Comparison of ENCODE assay signal across 28 cellular contexts in genomic region chr15:33047077-33047476, GRCh38.
"Had no signal": no experiment of that assay in that cellular context is flagged by ENCODE, and none has a peak within 500 bp of the region (broad histone marks: within the 10 kb centered on the region; RNA-seq: fewer than 3 reads in every experiment).

No MANE protein-coding gene starts in this region.

- ATAC-seq: activated CD4-positive, alpha-beta T cell treated with anti-CD3 and anti-CD28 coated beads for 36 hours; activated T-cell treated with anti-CD3 and anti-CD28 coated beads, Interleukin-2, amount 50 U/mL, for 72 hours; esophagus mucosa had no signal

- H3K4me1 ChIP-seq: ascending aorta had no signal

- H3K27ac Mint-ChIP-seq: activated CD4-positive, alpha-beta memory T cell treated with anti-CD3 and anti-CD28 coated beads, Interleukin-2, amount 10 ng/mL, durations not matched to agents 7 days and 5 days; activated CD4-positive, alpha-beta T cell treated with anti-CD3 and anti-CD28 coated beads for 36 hours; activated CD4-positive, alpha-beta T cell treated with anti-CD3 and anti-CD28 coated beads, Interleukin-2, amount 10 ng/mL, durations not matched to agents 7 days and 5 days; activated naive CD8-positive, alpha-beta T cell treated with anti-CD3 and anti-CD28 coated beads for 36 hours; activated T-cell treated with anti-CD3 and anti-CD28 coated beads, Interleukin-2, amount 50 U/mL, for 24 hours; activated T-cell treated with anti-CD3 and anti-CD28 coated beads, Interleukin-2, amount 50 U/mL, for 72 hours; dendritic cell treated with granulocyte-macrophage colony-stimulating factor and Interleukin-4, amounts not matched to agents 40 ng/mL and 50 ng/mL, for 4 days; endodermal cell had no signal

- H3K9me3 ChIP-seq: ascending aorta had no signal

- H3K4me3 Mint-ChIP-seq: activated CD4-positive, alpha-beta memory T cell treated with anti-CD3 and anti-CD28 coated beads, Interleukin-2, amount 10 ng/mL, durations not matched to agents 7 days and 5 days; activated CD4-positive, alpha-beta T cell treated with anti-CD3 and anti-CD28 coated beads for 36 hours; activated CD4-positive, alpha-beta T cell treated with anti-CD3 and anti-CD28 coated beads, Interleukin-2, amount 10 ng/mL, durations not matched to agents 7 days and 5 days; activated naive CD8-positive, alpha-beta T cell treated with anti-CD3 and anti-CD28 coated beads for 36 hours; activated T-cell treated with anti-CD3 and anti-CD28 coated beads, Interleukin-2, amount 50 U/mL, for 24 hours; activated T-cell treated with anti-CD3 and anti-CD28 coated beads, Interleukin-2, amount 50 U/mL, for 72 hours; central memory CD8-positive, alpha-beta T cell; dendritic cell treated with granulocyte-macrophage colony-stimulating factor and Interleukin-4, amounts not matched to agents 40 ng/mL and 50 ng/mL, for 4 days; endodermal cell had no signal

- H3K36me3 ChIP-seq: ascending aorta, brain microvascular endothelial cell had no signal

- H3K27me3 ChIP-seq: ascending aorta, brain microvascular endothelial cell, dorsolateral prefrontal cortex had no signal

- DNase-seq: activated CD4-positive, alpha-beta memory T cell treated with anti-CD3 and anti-CD28 coated beads, Interleukin-2, amount 10 ng/mL, durations not matched to agents 7 days and 5 days; activated CD4-positive, alpha-beta T cell treated with anti-CD3 and anti-CD28 coated beads for 36 hours; activated CD4-positive, alpha-beta T cell treated with anti-CD3 and anti-CD28 coated beads, Interleukin-2, amount 10 ng/mL, durations not matched to agents 7 days and 5 days; activated CD4-positive, alpha-beta T cell treated with anti-CD3 and anti-CD28 coated beads, Interleukin-2, amount 50 U/mL, for 4 hours; activated CD4-positive, CD25-positive, alpha-beta regulatory T cell; activated CD4-positive, CD25-positive, alpha-beta regulatory T cell treated with anti-CD3 and anti-CD28 coated beads, Interleukin-2, amount 50 U/mL, for 72 hours; activated CD8-positive, alpha-beta memory T cell treated with anti-CD3 and anti-CD28 coated beads, Interleukin-2, amount 50 U/mL, for 48 hours; activated effector memory CD4-positive, alpha-beta T cell treated with Interleukin-2 at 50 U/mL for 16 hours; activated gamma-delta T cell treated with Interleukin-2 at 50 U/mL for 16 hours; activated naive CD4-positive, alpha-beta T cell treated with anti-CD3 and anti-CD28 coated beads, Interleukin-2, amount 50 U/mL, for 16 hours; activated naive CD4-positive, alpha-beta T cell treated with Interleukin-2 at 50 U/mL for 16 hours; activated naive CD8-positive, alpha-beta T cell treated with anti-CD3 and anti-CD28 coated beads for 36 hours; activated T-cell treated with anti-CD3 and anti-CD28 coated beads for 4 hours; activated T-cell treated with anti-CD3 and anti-CD28 coated beads, Interleukin-2, amount 50 U/mL, for 24 hours; activated T-cell treated with anti-CD3 and anti-CD28 coated beads, Interleukin-2, amount 50 U/mL, for 72 hours; brain microvascular endothelial cell; dorsolateral prefrontal cortex; effector memory CD4-positive, alpha-beta T cell; endodermal cell; foreskin fibroblast; head of caudate nucleus; T-helper 1 cell; T-helper 2 cell had no signal

- H3K27me3 Mint-ChIP-seq: activated CD4-positive, alpha-beta T cell treated with anti-CD3 and anti-CD28 coated beads for 36 hours; activated CD4-positive, alpha-beta T cell treated with anti-CD3 and anti-CD28 coated beads, Interleukin-2, amount 10 ng/mL, durations not matched to agents 7 days and 5 days; activated naive CD8-positive, alpha-beta T cell treated with anti-CD3 and anti-CD28 coated beads for 36 hours; activated T-cell treated with anti-CD3 and anti-CD28 coated beads, Interleukin-2, amount 50 U/mL, for 24 hours; central memory CD8-positive, alpha-beta T cell; dendritic cell treated with granulocyte-macrophage colony-stimulating factor and Interleukin-4, amounts not matched to agents 40 ng/mL and 50 ng/mL, for 4 days had no signal

- H3K27ac ChIP-seq: ascending aorta, brain microvascular endothelial cell, coronary artery, dorsolateral prefrontal cortex had no signal

- H3K4me1 Mint-ChIP-seq: activated CD4-positive, alpha-beta memory T cell treated with anti-CD3 and anti-CD28 coated beads, Interleukin-2, amount 10 ng/mL, durations not matched to agents 7 days and 5 days; activated CD4-positive, alpha-beta T cell treated with anti-CD3 and anti-CD28 coated beads, Interleukin-2, amount 10 ng/mL, durations not matched to agents 7 days and 5 days; activated naive CD8-positive, alpha-beta T cell treated with anti-CD3 and anti-CD28 coated beads for 36 hours; endodermal cell had no signal

- H3K9me3 Mint-ChIP-seq: central memory CD8-positive, alpha-beta T cell had no signal

- H3K4me3 ChIP-seq: ascending aorta, coronary artery, dorsolateral prefrontal cortex had no signal
